25 cellular contexts compared by ENCODE assay signal in the genomic region with DNA sequence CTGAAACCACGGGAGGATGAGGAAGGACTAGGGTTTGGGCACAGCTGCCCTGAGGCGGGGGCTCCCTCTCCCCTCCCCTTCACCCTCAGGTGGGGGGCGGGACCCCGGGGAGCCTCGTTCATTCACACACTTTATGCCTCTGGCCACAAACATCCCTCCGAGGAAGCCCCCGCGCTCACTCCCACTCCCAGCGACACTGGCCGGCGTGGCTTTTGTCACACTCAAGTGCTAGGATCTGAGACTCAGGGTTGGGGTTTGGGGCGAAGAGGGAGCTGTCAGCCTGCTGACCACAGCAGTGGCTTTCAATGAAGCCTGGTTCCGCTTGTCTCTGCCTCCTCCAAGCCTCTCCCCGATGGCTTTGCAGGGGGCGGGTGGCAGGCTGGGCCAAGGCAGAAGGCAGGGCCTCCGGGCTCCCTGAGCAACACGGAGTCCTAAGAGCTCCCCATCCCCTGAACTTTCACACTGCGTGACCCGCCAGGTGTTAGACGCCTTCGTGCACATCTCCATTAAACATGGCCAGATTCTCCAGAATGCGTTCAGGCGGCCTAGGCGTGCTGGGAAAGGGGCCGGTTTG.
"Had no signal": no experiment of that assay in that cellular context is flagged by ENCODE, and none has a peak within 500 bp of the region (broad histone marks: within the 10 kb centered on the region; RNA-seq: fewer than 3 reads in every experiment).

No MANE protein-coding gene starts in this region.

- H3K4me3 Mint-ChIP-seq: effector memory CD8-positive, alpha-beta T cell; naive thymus-derived CD8-positive, alpha-beta T cell; nephron progenitor cell; stimulated activated effector memory CD8-positive, alpha-beta T cell treated with anti-CD3 and anti-CD28 coated beads, Interleukin-12 subunit alpha, Interleukin-12 subunit beta, amount 100 ng/mL, for 72 hours; type B pancreatic cell had no signal

- H3K27ac Mint-ChIP-seq: effector memory CD8-positive, alpha-beta T cell; nephron progenitor cell; stimulated activated effector memory CD8-positive, alpha-beta T cell treated with anti-CD3 and anti-CD28 coated beads, Interleukin-12 subunit alpha, Interleukin-12 subunit beta, amount 100 ng/mL, for 72 hours; type B pancreatic cell had no signal

- DNase-seq: cortex of kidney; effector memory CD8-positive, alpha-beta T cell; erythroblast; esophagus squamous epithelium; foreskin melanocyte; glutamatergic neuron; heart right ventricle; hippocampal formation; left colon; left ventricle myocardium inferior; lower lobe of right lung; naive thymus-derived CD8-positive, alpha-beta T cell; nephron progenitor cell; occipital lobe; pancreas; sigmoid colon; stimulated activated CD4-positive, alpha-beta T cell treated with anti-CD3 and anti-CD28 coated beads, Interleukin-2, amount 100 ng/mL, for 24 hours; stimulated activated CD4-positive, alpha-beta T cell treated with anti-CD3 and anti-CD28 coated beads, Interleukin-4, amount 100 ng/mL, for 24 hours; stimulated activated naive CD8-positive, alpha-beta T cell treated with anti-CD3 and anti-CD28 coated beads, Interleukin-15, Interleukin-2, amounts not matched to agents 100 U/mL and 50 U/mL, for 24 hours; substantia nigra; testis; tibial artery had no signal

- H3K9me3 Mint-ChIP-seq: effector memory CD8-positive, alpha-beta T cell; stimulated activated effector memory CD8-positive, alpha-beta T cell treated with anti-CD3 and anti-CD28 coated beads, Interleukin-12 subunit alpha, Interleukin-12 subunit beta, amount 100 ng/mL, for 72 hours; type B pancreatic cell had no signal

- H3K36me3 Mint-ChIP-seq: stimulated activated effector memory CD8-positive, alpha-beta T cell treated with anti-CD3 and anti-CD28 coated beads, Interleukin-12 subunit alpha, Interleukin-12 subunit beta, amount 100 ng/mL, for 72 hours; type B pancreatic cell had no signal

- H3K4me3 ChIP-seq: esophagus squamous epithelium, heart right ventricle, left ventricle myocardium inferior, lower lobe of right lung, pancreas, prostate gland, sigmoid colon, testis, tibial artery had no signal

- H3K9me3 ChIP-seq: esophagus squamous epithelium, heart right ventricle, lower lobe of right lung, pancreas, prostate gland, sigmoid colon, testis, tibial artery had no signal

- H3K36me3 ChIP-seq: esophagus squamous epithelium, heart right ventricle, left ventricle myocardium inferior, lower lobe of right lung, pancreas, prostate gland, sigmoid colon, tibial artery had no signal

- H3K27me3 ChIP-seq: pancreas, testis had no signal

- H3K4me1 Mint-ChIP-seq: naive thymus-derived CD8-positive, alpha-beta T cell; nephron progenitor cell; stimulated activated effector memory CD8-positive, alpha-beta T cell treated with anti-CD3 and anti-CD28 coated beads, Interleukin-12 subunit alpha, Interleukin-12 subunit beta, amount 100 ng/mL, for 72 hours had no signal

- H3K4me1 ChIP-seq: esophagus squamous epithelium, heart right ventricle, left ventricle myocardium inferior, lower lobe of right lung, pancreas, prostate gland, sigmoid colon, testis, tibial artery had no signal

- H3K27ac ChIP-seq: esophagus squamous epithelium, heart right ventricle, left ventricle myocardium inferior, lower lobe of right lung, pancreas, prostate gland, sigmoid colon, testis, tibial artery had no signal
